In genomic region chr5:33763435-33763834, GRCh38 we compare ENCODE assay signal across 3 cellular contexts.
A peak's percentile ranks its signal among the peaks of the same experiment; 100 is the strongest.
TF ChIP-seq lines count a peak whose summit lies in the region.

No MANE protein-coding gene starts in this region.

TF ChIP-seq in liver, 16 proteins besides CTCF, POLR2A, EP300 and RAD21:
- TF ChIP-seq TAF1 (conservative IDR thresholded peaks at IDR 0.05) (no peak), HNF4A (conservative IDR thresholded peaks at IDR 0.05) (peak; percentile 37 to 84)

TF ChIP-seq in H1, 55 proteins besides CTCF, POLR2A, EP300 and RAD21:
- TF ChIP-seq E2F6 (IDR thresholded peaks at IDR 0.05) (no peak), POU5F1 (IDR thresholded peaks at IDR 0.05; ENCODE audit: low read depth, low read length) (no peak), FOSL1 (IDR thresholded peaks at IDR 0.05; ENCODE audit: insufficient read depth, low read depth, low read length) (no peak), BACH1 (IDR thresholded peaks at IDR 0.05; ENCODE audit: low read length) (no peak), KDM5A (IDR thresholded peaks at IDR 0.05; ENCODE audit: low read length) (no peak), CHD1 (IDR thresholded peaks at IDR 0.05; ENCODE audit: low read depth, low read length) (no peak), CHD2 (IDR thresholded peaks at IDR 0.05; ENCODE audit: low read length) (no peak), CEBPB (IDR thresholded peaks at IDR 0.05; ENCODE audit: low read depth, low read length) (no peak), ZNF274 (IDR thresholded peaks at IDR 0.05; ENCODE audit: borderline replicate concordance, extremely low read depth, low read length) (no peak), HDAC2 (IDR thresholded peaks at IDR 0.05; ENCODE audit: borderline replicate concordance in 1 of 2, low read depth in 2 of 2, low read length in 2 of 2) (no peak), SIRT6 (IDR thresholded peaks at IDR 0.05; ENCODE audit: low read length) (no peak), JUN (IDR thresholded peaks at IDR 0.05; ENCODE audit: low read depth, low read length) (no peak), BCL11A (IDR thresholded peaks at IDR 0.05; ENCODE audit: low read depth in 2 of 2, low read length in 2 of 2) (no peak), SRF (IDR thresholded peaks at IDR 0.05; ENCODE audit: low read depth, low read length) (no peak), RXRA (IDR thresholded peaks at IDR 0.05; ENCODE audit: insufficient read depth, low read depth, low read length) (no peak), GABPA (IDR thresholded peaks at IDR 0.05; ENCODE audit: borderline replicate concordance, insufficient read depth, low read length) (no peak), MAX (IDR thresholded peaks at IDR 0.05) (no peak), TEAD4 (IDR thresholded peaks at IDR 0.05; ENCODE audit: low read depth, low read length) (no peak), HDAC6 (IDR thresholded peaks at IDR 0.05; ENCODE audit: low read depth, low read length) (no peak)
TF ChIP-seq in H1: peak in this region for 0.

TF ChIP-seq in neural cell, 6 proteins besides CTCF, POLR2A, EP300 and RAD21:
- TF ChIP-seq TAF1 (IDR thresholded peaks at IDR 0.05; ENCODE audit: low read depth) = no peak
- no peak for TF ChIP-seq MXI1 (conservative IDR thresholded peaks at IDR 0.05; ENCODE audit: poor library complexity, severe bottlenecking)
TF ChIP-seq in neural cell: peak in this region for 0.
